10 cellular contexts compared by ENCODE assay signal in the genomic region with DNA sequence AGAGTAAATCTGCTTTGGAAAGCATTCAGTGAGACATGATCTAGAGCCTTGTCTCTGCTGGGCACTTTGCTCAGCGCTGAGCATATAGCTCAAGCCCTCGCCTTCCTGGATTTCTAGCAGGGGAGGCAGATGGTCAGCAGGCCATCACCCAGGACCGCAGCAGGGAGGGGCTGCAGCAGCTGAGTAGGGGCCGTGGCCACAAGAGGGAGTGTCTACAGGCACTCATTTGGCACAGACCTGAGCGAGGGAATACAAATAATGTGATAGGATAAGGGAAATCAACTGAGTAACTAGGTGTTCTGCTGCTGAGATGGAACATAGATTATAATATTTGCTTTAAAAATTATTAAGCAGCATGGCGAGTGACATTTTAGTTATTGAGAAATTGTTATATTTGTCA. TPM values are rescaled to one million over a fixed set of nuclear protein-coding genes. Genes with fewer than 3 reads are reported as not detected.
DNase-seq lines count a peak whose midpoint lies in the region; ATAC-seq and TF ChIP-seq lines count a peak whose summit lies in the region.
"Had no signal": no experiment of that assay in that cellular context is flagged by ENCODE, and none has a peak within 500 bp of the region (broad histone marks: within the 10 kb centered on the region; RNA-seq: fewer than 3 reads in every experiment).

No MANE protein-coding gene starts in this region.

- H3K27me3 ChIP-seq in lower lobe of right lung (ENCODE audit: low read depth) (no peaks in the 10 kb centered on the region), upper lobe of right lung (no peaks in the 10 kb centered on the region)

- no peaks in the 10 kb centered on the region for H3K9me3 ChIP-seq in lower lobe of right lung
- H3K9me3 ChIP-seq in upper lobe of right lung = no peaks in the 10 kb centered on the region

- peaks cover 37% of the 10 kb centered on the region for H3K4me1 ChIP-seq in lower lobe of right lung
- H3K4me1 ChIP-seq in upper lobe of right lung = peaks cover 16% of the 10 kb centered on the region

- peak overlapping the region; percentile 46 for H3K27ac Mint-ChIP-seq in activated naive CD8-positive, alpha-beta T cell
- no peak overlapping the region for H3K27ac Mint-ChIP-seq in activated naive CD8-positive, alpha-beta T cell treated with anti-CD3 and anti-CD28 coated beads for 36 hours

- TF ChIP-seq CTCF in lower lobe of right lung (IDR thresholded peaks at IDR 0.05) (peak; percentile 16), upper lobe of right lung (IDR thresholded peaks at IDR 0.05) (peak; percentile 12)

- no peak overlapping the region for H3K4me3 Mint-ChIP-seq in activated naive CD8-positive, alpha-beta T cell
- H3K4me3 Mint-ChIP-seq in activated naive CD8-positive, alpha-beta T cell treated with anti-CD3 and anti-CD28 coated beads for 36 hours = no peak overlapping the region

- H3K36me3 ChIP-seq in lower lobe of right lung (peaks cover 53% of the 10 kb centered on the region), upper lobe of right lung (peaks cover 30% of the 10 kb centered on the region)

- no peaks in the 10 kb centered on the region for H3K9me3 Mint-ChIP-seq in activated naive CD8-positive, alpha-beta T cell (ENCODE audit: low read depth)
- H3K9me3 Mint-ChIP-seq in activated naive CD8-positive, alpha-beta T cell treated with anti-CD3 and anti-CD28 coated beads for 36 hours = no peaks in the 10 kb centered on the region

- H3K4me1 Mint-ChIP-seq in activated naive CD8-positive, alpha-beta T cell (ENCODE audit: low read depth) = peaks cover 2% of the 10 kb centered on the region
- H3K4me1 Mint-ChIP-seq in activated naive CD8-positive, alpha-beta T cell treated with anti-CD3 and anti-CD28 coated beads for 36 hours = no peaks in the 10 kb centered on the region

- intact Hi-C loops in lower lobe of right lung (cut with DNase I) (no loop called here), upper lobe of right lung (cut with DNase I) (no loop called here)

- ATAC-seq in lower lobe of right lung (peak in 1 of 2 donors; percentile 42), upper lobe of right lung (no peak), HG03378 (IDR thresholded peaks at IDR 0.05; ENCODE audit: unreplicated experiment) (no peak), HG03159 (IDR thresholded peaks at IDR 0.05; ENCODE audit: unreplicated experiment) (no peak)

- no peak for DNase-seq in activated naive CD8-positive, alpha-beta T cell treated with anti-CD3 and anti-CD28 coated beads for 36 hours
- DNase-seq in lower lobe of right lung = no peak
- DNase-seq in upper lobe of right lung = no peak
- no peak for DNase-seq in AG20443 (ENCODE audit: low spot score)
- DNase-seq: NCI-H510A treated with DMSO at 0.1 percent for 48 hours; stimulated activated naive CD4-positive, alpha-beta T cell had no signal

- H3K36me3 Mint-ChIP-seq in activated naive CD8-positive, alpha-beta T cell = peaks cover 4% of the 10 kb centered on the region
- H3K36me3 Mint-ChIP-seq in activated naive CD8-positive, alpha-beta T cell treated with anti-CD3 and anti-CD28 coated beads for 36 hours = peaks cover 14% of the 10 kb centered on the region

- H3K4me3 ChIP-seq in lower lobe of right lung (no peak overlapping the region), upper lobe of right lung (no peak overlapping the region)

- H3K27ac ChIP-seq in cingulate gyrus (ENCODE audit: low read depth, low read length) (peak overlapping the region; percentile 83), lower lobe of right lung (peak overlapping the region; percentile 53), upper lobe of right lung (peak overlapping the region; percentile 36)

- H3K27me3 Mint-ChIP-seq in activated naive CD8-positive, alpha-beta T cell = no peaks in the 10 kb centered on the region
- H3K27me3 Mint-ChIP-seq in activated naive CD8-positive, alpha-beta T cell treated with anti-CD3 and anti-CD28 coated beads for 36 hours = no peaks in the 10 kb centered on the region

RNA-seq across cellular contexts. Expression of gene OFD1, which starts 30.2 kb away (rescaled TPM):
- 10 to 100 TPM; 27.4 to 29.0 TPM for total RNA-seq in activated naive CD8-positive, alpha-beta T cell treated with anti-CD3 and anti-CD28 coated beads for 36 hours
- 38.3 TPM for total RNA-seq in lower lobe of right lung
- total RNA-seq in upper lobe of right lung = 36.5 TPM

RNA-seq across cellular contexts. Expression of gene TRAPPC2, which starts 30.3 kb away (rescaled TPM):
- total RNA-seq in activated naive CD8-positive, alpha-beta T cell treated with anti-CD3 and anti-CD28 coated beads for 36 hours = 10 to 100 TPM; 15.8 to 16.6 TPM
- total RNA-seq in lower lobe of right lung = 15.8 TPM
- 16.6 TPM for total RNA-seq in upper lobe of right lung

RNA-seq across cellular contexts. Expression of gene GPM6B, which starts 52.1 kb away (rescaled TPM):
- total RNA-seq in activated naive CD8-positive, alpha-beta T cell treated with anti-CD3 and anti-CD28 coated beads for 36 hours = not detected
- total RNA-seq in lower lobe of right lung = 21.6 TPM
- total RNA-seq in upper lobe of right lung = 37.1 TPM

Comparison
In these comparisons a context has a peak if more than half of its experiments do, and no peak if none do; other contexts are left out.
1. RNA of gene GPM6B, which starts 52.1 kb away (total RNA-seq): 37.1 TPM in upper lobe of right lung (single experiment) and 21.6 TPM in lower lobe of right lung (single experiment); not detected in activated naive CD8-positive, alpha-beta T cell treated with anti-CD3 and anti-CD28 coated beads for 36 hours; every median in the first group is over 10 times any median in the second.
2. Peak in every context shown above with its lines, with median percentiles within 50 percentile points of each other: H3K27ac ChIP-seq.